Comparison of ENCODE assay signal across 26 cellular contexts in the genomic region with DNA sequence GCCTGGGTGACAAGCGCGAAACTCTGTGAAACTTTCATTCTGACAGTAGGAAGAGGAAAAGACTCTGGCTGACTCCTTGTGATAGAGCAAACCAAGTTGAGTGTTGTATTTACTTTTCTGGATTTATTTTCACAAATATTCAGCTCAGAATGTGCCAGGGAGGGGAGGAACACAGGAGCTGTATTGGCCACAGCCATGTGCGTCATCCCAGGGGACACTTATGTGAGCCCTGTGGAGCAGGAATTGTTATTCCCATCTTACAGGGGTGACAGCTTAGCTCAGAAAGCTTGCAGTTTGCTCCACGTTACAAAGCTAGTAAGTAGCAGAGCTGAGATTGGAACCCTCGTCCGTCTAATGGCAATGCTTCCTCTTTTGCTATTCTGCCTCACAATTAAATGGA.
"Had no signal": no experiment of that assay in that cellular context is flagged by ENCODE, and none has a peak within 500 bp of the region (broad histone marks: within the 10 kb centered on the region; RNA-seq: fewer than 3 reads in every experiment).

No MANE protein-coding gene starts in this region.

- ATAC-seq: activated T-helper 17 cell treated with anti-CD3 and anti-CD28 coated beads, Interleukin-2, amount 50 U/mL, for 72 hours; sciatic nerve; stimulated activated effector memory CD8-positive, alpha-beta T cell treated with anti-CD3 and anti-CD28 coated beads, Interleukin-12 subunit alpha, Interleukin-12 subunit beta, amount 100 ng/mL, for 72 hours; T-cell had no signal

- H3K36me3 ChIP-seq: brain microvascular endothelial cell, esophagus squamous epithelium, thoracic aorta had no signal

- H3K4me3 Mint-ChIP-seq: activated T-helper 17 cell treated with anti-CD3 and anti-CD28 coated beads, Interleukin-2, amount 50 U/mL, for 72 hours; dendritic cell treated with granulocyte-macrophage colony-stimulating factor and Interleukin-4, amounts not matched to agents 40 ng/mL and 50 ng/mL, for 4 days; memory B cell; naive thymus-derived CD8-positive, alpha-beta T cell; stimulated activated effector memory CD8-positive, alpha-beta T cell treated with anti-CD3 and anti-CD28 coated beads, Interleukin-12 subunit alpha, Interleukin-12 subunit beta, amount 100 ng/mL, for 72 hours; stimulated activated naive CD8-positive, alpha-beta T cell treated with anti-CD3 and anti-CD28 coated beads, Interleukin-15, Interleukin-2, amounts not matched to agents 100 ng/mL and 50 ng/mL, for 24 hours; T-cell; type B pancreatic cell had no signal

- H3K27ac Mint-ChIP-seq: activated T-helper 17 cell treated with anti-CD3 and anti-CD28 coated beads, Interleukin-2, amount 50 U/mL, for 72 hours; dendritic cell treated with granulocyte-macrophage colony-stimulating factor and Interleukin-4, amounts not matched to agents 40 ng/mL and 50 ng/mL, for 4 days; memory B cell; stimulated activated effector memory CD8-positive, alpha-beta T cell treated with anti-CD3 and anti-CD28 coated beads, Interleukin-12 subunit alpha, Interleukin-12 subunit beta, amount 100 ng/mL, for 72 hours; stimulated activated naive CD8-positive, alpha-beta T cell treated with anti-CD3 and anti-CD28 coated beads, Interleukin-15, Interleukin-2, amounts not matched to agents 100 ng/mL and 50 ng/mL, for 24 hours; T-cell; type B pancreatic cell had no signal

- H3K9me3 Mint-ChIP-seq: activated T-helper 17 cell treated with anti-CD3 and anti-CD28 coated beads, Interleukin-2, amount 50 U/mL, for 72 hours; dendritic cell treated with granulocyte-macrophage colony-stimulating factor and Interleukin-4, amounts not matched to agents 40 ng/mL and 50 ng/mL, for 4 days; memory B cell; naive thymus-derived CD8-positive, alpha-beta T cell; stimulated activated effector memory CD8-positive, alpha-beta T cell treated with anti-CD3 and anti-CD28 coated beads, Interleukin-12 subunit alpha, Interleukin-12 subunit beta, amount 100 ng/mL, for 72 hours; stimulated activated naive CD8-positive, alpha-beta T cell treated with anti-CD3 and anti-CD28 coated beads, Interleukin-15, Interleukin-2, amounts not matched to agents 100 ng/mL and 50 ng/mL, for 24 hours had no signal

- H3K4me1 Mint-ChIP-seq: activated T-helper 17 cell treated with anti-CD3 and anti-CD28 coated beads, Interleukin-2, amount 50 U/mL, for 72 hours; memory B cell; naive thymus-derived CD8-positive, alpha-beta T cell; stimulated activated effector memory CD8-positive, alpha-beta T cell treated with anti-CD3 and anti-CD28 coated beads, Interleukin-12 subunit alpha, Interleukin-12 subunit beta, amount 100 ng/mL, for 72 hours had no signal

- H3K27me3 ChIP-seq: brain microvascular endothelial cell had no signal

- H3K9me3 ChIP-seq: esophagus squamous epithelium, left ventricle myocardium inferior, thoracic aorta had no signal

- H3K4me3 ChIP-seq: esophagus squamous epithelium, left ventricle myocardium inferior, skin epidermis, thoracic aorta had no signal

- DNase-seq: activated CD4-positive, alpha-beta T cell treated with anti-CD3 and anti-CD28 coated beads for 4 hours; activated CD4-positive, alpha-beta T cell treated with anti-CD3 and anti-CD28 coated beads, Interleukin-2, amount 50 U/mL, for 4 hours; activated gamma-delta T cell treated with Interleukin-2 at 50 U/mL for 16 hours; activated naive CD4-positive, alpha-beta T cell treated with anti-CD3 and anti-CD28 coated beads, Interleukin-2, amount 50 U/mL, for 16 hours; activated T-cell treated with anti-CD3 and anti-CD28 coated beads, Interleukin-2, amount 50 U/mL, for 1 hour; amniotic stem cell; brain microvascular endothelial cell; central memory CD4-positive, alpha-beta T cell; esophagus squamous epithelium; foreskin melanocyte; left ventricle myocardium inferior; naive thymus-derived CD8-positive, alpha-beta T cell; posterior cingulate gyrus; stimulated activated CD4-positive, alpha-beta T cell treated with anti-CD3 and anti-CD28 coated beads, Interleukin-4, amount 100 ng/mL, for 24 hours; T-cell had no signal

- H3K27ac ChIP-seq: brain microvascular endothelial cell, epithelial cell of prostate, esophagus squamous epithelium, left ventricle myocardium inferior, skin epidermis, VCaP had no signal

- H3K36me3 Mint-ChIP-seq: memory B cell; naive thymus-derived CD8-positive, alpha-beta T cell; stimulated activated effector memory CD8-positive, alpha-beta T cell treated with anti-CD3 and anti-CD28 coated beads, Interleukin-12 subunit alpha, Interleukin-12 subunit beta, amount 100 ng/mL, for 72 hours; T-cell had no signal
